In the genomic region with DNA sequence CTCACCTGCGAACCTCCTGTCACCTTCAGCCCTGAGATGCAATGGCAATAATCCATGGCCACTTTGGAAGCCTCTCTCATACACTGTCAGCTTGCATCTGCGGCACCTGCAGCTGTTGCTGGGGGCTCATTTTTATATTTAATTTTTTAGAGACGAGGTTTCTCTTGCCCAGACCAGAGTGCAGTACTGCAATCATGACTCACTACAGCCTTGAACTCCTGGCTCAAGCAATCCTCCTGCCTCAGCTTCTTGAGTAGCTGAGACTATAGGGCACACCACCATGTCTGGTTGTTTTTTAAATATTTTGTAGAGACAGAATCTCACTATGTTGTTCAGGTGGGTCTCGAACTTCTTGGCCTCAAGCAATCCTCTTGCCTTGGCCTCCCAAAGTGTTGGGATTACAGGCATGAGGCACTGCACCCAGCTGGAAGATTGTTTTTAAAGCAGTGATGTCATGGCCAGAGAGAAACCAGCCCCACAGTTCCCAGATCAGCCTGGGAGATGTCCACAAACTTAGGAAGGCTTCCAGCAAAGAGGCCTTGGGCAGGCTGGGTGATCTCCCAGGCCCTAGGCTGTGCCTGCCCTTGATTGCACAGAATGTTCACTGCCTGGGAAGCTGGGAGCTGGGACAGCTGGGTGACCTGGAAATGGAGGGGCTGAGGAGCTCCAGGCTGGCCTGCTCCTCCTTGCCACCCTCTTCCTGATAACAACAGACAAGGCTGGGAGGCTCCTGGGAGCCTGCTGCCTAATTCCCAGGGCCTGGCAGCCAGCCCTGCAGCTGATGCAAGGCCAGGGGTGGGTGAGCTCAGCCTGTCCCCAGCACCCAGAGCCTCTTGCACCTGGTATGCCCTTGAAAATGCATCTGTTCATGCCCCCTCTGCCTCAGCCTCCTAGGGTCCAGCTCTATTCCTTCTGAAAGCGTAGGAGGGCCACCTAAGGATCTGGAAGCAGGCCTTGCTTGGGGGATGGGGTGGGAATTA, we compare ENCODE assay signal across 8 cellular contexts. TPM values are rescaled to one million over a fixed set of nuclear protein-coding genes. Genes with fewer than 3 reads are reported as not detected.
DNase-seq lines count a peak whose midpoint lies in the region; ATAC-seq and TF ChIP-seq lines count a peak whose summit lies in the region.

No MANE protein-coding gene starts in this region.

- H3K27me3 Mint-ChIP-seq in activated naive CD4-positive, alpha-beta T cell treated with anti-CD3 and anti-CD28 coated beads, Interleukin-2, amount 10 ng/mL, durations not matched to agents 7 days and 5 days = peaks cover 20% of the 10 kb centered on the region

- H3K27ac ChIP-seq in left ventricle myocardium inferior (replicated peaks) (peak overlapping the region; percentile 75), stomach (peak overlapping the region; percentile 40 to 73 (median 64))

- WGBS in stomach, 5 donors = 92 to 95% (median 93%) methylated on average over 4 to 5 of the region's 5 CpGs

- no peak overlapping the region for H3K27ac Mint-ChIP-seq in activated naive CD4-positive, alpha-beta T cell treated with anti-CD3 and anti-CD28 coated beads, Interleukin-2, amount 10 ng/mL, durations not matched to agents 7 days and 5 days

- no peaks in the 10 kb centered on the region for H3K36me3 ChIP-seq in left ventricle myocardium inferior
- H3K36me3 ChIP-seq in stomach = no peaks in the 10 kb centered on the region

- H3K4me1 ChIP-seq in left ventricle myocardium inferior = peaks cover 19% of the 10 kb centered on the region
- peaks cover 10 to 24% (median 18%) of the 10 kb centered on the region in 4 donors for H3K4me1 ChIP-seq in stomach

- peak; percentile 76 for DNase-seq in GM04504 (ENCODE audit: low read depth)
- DNase-seq in SHP77 treated with DMSO at 0.1 percent for 48 hours (lab: John Stamatoyannopoulos, UW) = peak; percentile 57
- peak; percentile 54 for DNase-seq in left ventricle myocardium inferior
- no peak for DNase-seq in stomach
- DNase-seq in activated naive CD4-positive, alpha-beta T cell treated with anti-CD3 and anti-CD28 coated beads, Interleukin-2, amount 10 ng/mL, durations not matched to agents 7 days and 5 days = no peak

- no peaks in the 10 kb centered on the region for H3K9me3 ChIP-seq in left ventricle myocardium inferior (replicated peaks)
- H3K9me3 ChIP-seq in stomach = no peaks in the 10 kb centered on the region

- TF ChIP-seq POLR2A in stomach (IDR thresholded peaks at IDR 0.05) (no peak), GM18505 (IDR thresholded peaks at IDR 0.05; ENCODE audit: borderline replicate concordance, extremely low read depth, insufficient read depth, insufficient read length) (no peak)

- no peaks in the 10 kb centered on the region for H3K36me3 Mint-ChIP-seq in activated naive CD4-positive, alpha-beta T cell treated with anti-CD3 and anti-CD28 coated beads, Interleukin-2, amount 10 ng/mL, durations not matched to agents 7 days and 5 days

- intact Hi-C loops in left ventricle myocardium inferior (cut with micrococcal nuclease) (no loop called here), stomach (cut with DNase I; ENCODE audit: low total_unique reads) (no loop called here)

- no peak overlapping the region for H3K4me3 ChIP-seq in left ventricle myocardium inferior
- no peak overlapping the region for H3K4me3 ChIP-seq in stomach

- CTCF ChIA-PET in activated naive CD4-positive, alpha-beta T cell treated with anti-CD3 and anti-CD28 coated beads, Interleukin-2, amount 10 ng/mL, durations not matched to agents 7 days and 5 days (lab: Charles Lee) = no interaction called here

- H3K9me3 Mint-ChIP-seq in activated naive CD4-positive, alpha-beta T cell treated with anti-CD3 and anti-CD28 coated beads, Interleukin-2, amount 10 ng/mL, durations not matched to agents 7 days and 5 days = no peaks in the 10 kb centered on the region

- no peak for ATAC-seq in HG03108 (IDR thresholded peaks at IDR 0.05; ENCODE audit: unreplicated experiment)
- no peak for ATAC-seq in GM18505 (IDR thresholded peaks at IDR 0.05; ENCODE audit: unreplicated experiment)
- ATAC-seq in HG02588 (IDR thresholded peaks at IDR 0.05; ENCODE audit: unreplicated experiment) = no peak

- H3K4me3 Mint-ChIP-seq in activated naive CD4-positive, alpha-beta T cell treated with anti-CD3 and anti-CD28 coated beads, Interleukin-2, amount 10 ng/mL, durations not matched to agents 7 days and 5 days = no peak overlapping the region

- TF ChIP-seq CTCF in left ventricle myocardium inferior (IDR thresholded peaks at IDR 0.05; ENCODE audit: borderline replicate concordance) (no peak), stomach (IDR thresholded peaks at IDR 0.05) (no peak)

- peaks cover 19% of the 10 kb centered on the region for H3K4me1 Mint-ChIP-seq in activated naive CD4-positive, alpha-beta T cell treated with anti-CD3 and anti-CD28 coated beads, Interleukin-2, amount 10 ng/mL, durations not matched to agents 7 days and 5 days

- TF ChIP-seq EP300 in stomach (IDR thresholded peaks at IDR 0.05) = no peak

- H3K27me3 ChIP-seq in left ventricle myocardium inferior (ENCODE audit: low read depth) = no peaks in the 10 kb centered on the region
- H3K27me3 ChIP-seq in stomach = no peaks in the 10 kb centered on the region

RNA-seq across cellular contexts. Expression of a gene that starts 27.1 kb away (rescaled TPM):
- not detected for total RNA-seq in left ventricle myocardium inferior
- total RNA-seq in stomach = 10 to 100 TPM in 2 of 5 donors, 1 to 10 TPM in 1, not detected in 2; 2.2 to 14.5 (median 13.4) TPM
- 1 to 10 TPM; 1.1 to 2.3 (median 1.2) TPM for polyA plus RNA-seq in stomach

RNA-seq across cellular contexts. Expression of a gene that starts 35.4 kb away (rescaled TPM):
- total RNA-seq in left ventricle myocardium inferior = 3.5 TPM
- total RNA-seq in stomach = 100 to 1,000 TPM in 2 of 5 donors, 10 to 100 TPM in 3; 35.0 to 135 (median 50.8) TPM
- polyA plus RNA-seq in stomach = 100 to 1,000 TPM; 146 to 350 (median 157) TPM

Comparison
In these comparisons a context has a peak if more than half of its experiments do, and no peak if none do; other contexts are left out.
1. DNase-seq: peak in GM04504 (single experiment), SHP77 treated with DMSO at 0.1 percent for 48 hours (single experiment) and left ventricle myocardium inferior (single experiment); none in stomach (single experiment) and activated naive CD4-positive, alpha-beta T cell treated with anti-CD3 and anti-CD28 coated beads, Interleukin-2, amount 10 ng/mL, durations not matched to agents 7 days and 5 days (single experiment).